Comparison of ENCODE assay signal across 22 cellular contexts in the genomic region with DNA sequence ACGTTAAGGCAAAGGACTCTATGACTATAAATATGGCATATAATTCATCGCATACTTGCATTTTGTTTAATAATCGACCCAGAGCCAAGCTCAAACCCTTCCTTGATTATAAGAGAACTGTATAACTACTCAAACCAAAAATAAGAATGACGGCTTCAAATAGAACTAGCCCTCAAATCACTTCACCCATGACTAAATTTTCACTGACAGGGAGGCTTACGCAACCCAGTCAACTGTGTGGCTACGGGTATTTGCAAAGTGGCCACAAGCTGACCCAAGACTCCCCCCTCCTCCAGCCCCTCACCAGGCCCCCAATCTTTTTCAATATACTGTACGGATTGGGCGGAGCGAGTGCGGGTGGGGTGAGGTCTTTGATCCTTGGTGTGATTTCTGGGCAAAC.
"Had no signal": no experiment of that assay in that cellular context is flagged by ENCODE, and none has a peak within 500 bp of the region (broad histone marks: within the 10 kb centered on the region; RNA-seq: fewer than 3 reads in every experiment).

No MANE protein-coding gene starts in this region.

- H3K9me3 ChIP-seq: breast epithelium, esophagus squamous epithelium, neutrophil, thoracic aorta had no signal

- H3K4me1 ChIP-seq: breast epithelium had no signal

- H3K36me3 ChIP-seq: breast epithelium, esophagus squamous epithelium, neutrophil, thoracic aorta had no signal

- H3K4me3 ChIP-seq: breast epithelium, esophagus squamous epithelium, thoracic aorta had no signal

- DNase-seq: activated B cell treated with CpG ODN at 0.5 μM for 24 hours; activated CD4-positive, alpha-beta T cell treated with anti-CD3 and anti-CD28 coated beads, Interleukin-2, amount 50 U/mL, for 1 hour; activated CD8-positive, alpha-beta T cell treated with anti-CD3 and anti-CD28 coated beads for 36 hours; activated naive CD8-positive, alpha-beta T cell treated with anti-CD3 and anti-CD28 coated beads, Interleukin-2, amount 50 U/mL, for 24 hours; activated T-cell treated with anti-CD3 and anti-CD28 coated beads, Interleukin-2, amount 50 U/mL, for 4 hours; endodermal cell; esophagus squamous epithelium; glutamatergic neuron; islet precursor cell; left ventricle myocardium superior; naive B cell; nephron progenitor cell; small intestine; stimulated activated CD4-positive, alpha-beta T cell treated with anti-CD3 and anti-CD28 coated beads, Interleukin-4, amount 100 ng/mL, for 24 hours had no signal

- ATAC-seq: activated CD8-positive, alpha-beta T cell treated with anti-CD3 and anti-CD28 coated beads for 36 hours; activated naive CD8-positive, alpha-beta T cell treated with anti-CD3 and anti-CD28 coated beads, Interleukin-2, amount 50 U/mL, for 24 hours; activated T-cell treated with anti-CD3 and anti-CD28 coated beads, Interleukin-2, amount 50 U/mL, for 4 hours; activated T-helper 17 cell treated with anti-CD3 and anti-CD28 coated beads, Interleukin-2, amount 50 U/mL, for 72 hours; left ventricle myocardium superior; sciatic nerve; stimulated activated effector memory CD8-positive, alpha-beta T cell treated with anti-CD3 and anti-CD28 coated beads, Interleukin-12 subunit alpha, Interleukin-12 subunit beta, amount 100 ng/mL, for 72 hours had no signal

- FAIRE-seq: frontal cortex, small intestine, urothelium cell line had no signal

- H3K27ac ChIP-seq: breast epithelium, esophagus squamous epithelium, neutrophil, thoracic aorta had no signal
